In genomic region chrX:149540621-149541520, GRCh38 we compare ENCODE assay signal across 1 cellular context.
TF ChIP-seq lines count a peak whose summit lies in the region.

Gene EOLA1, plus strand, starts transcription at chrX:149541012. Its CDS starts 4,619 bp downstream, at chrX:149545631.

TF ChIP-seq in GM12878, 131 proteins besides CTCF, POLR2A, EP300 and RAD21 (continued from another document):
- TF ChIP-seq E2F8 (IDR thresholded peaks at IDR 0.05; ENCODE audit: low read depth, partially characterized antibody): no peak
- TF ChIP-seq BHLHE40 (IDR thresholded peaks at IDR 0.05; ENCODE audit: borderline replicate concordance in 1 of 2, low read depth in 2 of 2, low read length in 1 of 2): peak; percentile 48 to 83; a peak in 1 of 4 replicates
- 0 out of 2 replicates have a peak, but pooled peaks have one; percentile 20 for TF ChIP-seq POLR2AphosphoS2 (IDR thresholded peaks at IDR 0.05; ENCODE audit: low read depth, low read length)
